Comparison of ENCODE assay signal across 16 cellular contexts in genomic region chr1:44587796-44588460, GRCh38.
DNase-seq lines count a peak whose midpoint lies in the region; ATAC-seq, FAIRE-seq and TF ChIP-seq lines count a peak whose summit lies in the region.
"Had no signal": no experiment of that assay in that cellular context is flagged by ENCODE, and none has a peak within 500 bp of the region (broad histone marks: within the 10 kb centered on the region; RNA-seq: fewer than 3 reads in every experiment).

No MANE protein-coding gene starts in this region.

- TF ChIP-seq EP300 in K562 (IDR thresholded peaks at IDR 0.05; ENCODE audit: low read length), result no peak

- intact Hi-C loops in K562 (cut with micrococcal nuclease), result loop anchor here (5.0 kb wide), 1 partner anchor 76 kb away; no protein-coding TSS in a partner anchor
- intact Hi-C loops in mucosa of descending colon (cut with DNase I, micrococcal nuclease), result no loop called here

- no peak for TF ChIP-seq POLR2A in K562 (conservative IDR thresholded peaks at IDR 0.05)

- H3K4me3 Mint-ChIP-seq in activated CD4-positive, alpha-beta T cell treated with anti-CD3 and anti-CD28 coated beads, Interleukin-2, amount 10 ng/mL, durations not matched to agents 7 days and 5 days, result no peak overlapping the region
- H3K4me3 Mint-ChIP-seq in activated T-cell treated with anti-CD3 and anti-CD28 coated beads, Interleukin-2, amount 50 U/mL, for 72 hours, result no peak overlapping the region
- H3K4me3 Mint-ChIP-seq: activated CD4-positive, alpha-beta memory T cell treated with anti-CD3 and anti-CD28 coated beads, Interleukin-2, amount 10 ng/mL, durations not matched to agents 7 days and 5 days had no signal

- no peaks in the 10 kb centered on the region for H3K9me3 Mint-ChIP-seq in activated CD4-positive, alpha-beta T cell treated with anti-CD3 and anti-CD28 coated beads, Interleukin-2, amount 10 ng/mL, durations not matched to agents 7 days and 5 days
- H3K9me3 Mint-ChIP-seq in activated T-cell treated with anti-CD3 and anti-CD28 coated beads, Interleukin-2, amount 50 U/mL, for 72 hours, result no peaks in the 10 kb centered on the region
- H3K9me3 Mint-ChIP-seq: activated CD4-positive, alpha-beta memory T cell treated with anti-CD3 and anti-CD28 coated beads, Interleukin-2, amount 10 ng/mL, durations not matched to agents 7 days and 5 days had no signal

- peak; percentile 23 for FAIRE-seq in K562 (lab: Jason Lieb, UNC)
- FAIRE-seq: TTC549 had no signal

- H3K4me1 ChIP-seq in K562 (replicated peaks in 1 of 2; ENCODE audit: control insufficient read depth in 2 of 2, insufficient read depth in 2 of 2, low read length in 2 of 2) (peaks cover 0 to 8% of the 10 kb centered on the region in 2 experiments; a peak in 3 of 5 replicates), mucosa of descending colon (ENCODE audit: low read depth) (peaks cover 25% of the 10 kb centered on the region)

- no peak for TF ChIP-seq CTCF in K562 (IDR thresholded peaks at IDR 0.05 in 2 of 3, conservative IDR thresholded peaks at IDR 0.05 in 1 of 3; ENCODE audit: insufficient read depth in 2 of 3, low read depth in 1 of 3, low read length in 3 of 3)
- TF ChIP-seq CTCF in mucosa of descending colon (IDR thresholded peaks at IDR 0.05), result no peak

- H3K4me3 ChIP-seq in K562 (no peak overlapping the region), mucosa of descending colon (no peak overlapping the region)
- H3K4me3 ChIP-seq: prostate gland, thoracic aorta had no signal

- H3K27me3 Mint-ChIP-seq in activated CD4-positive, alpha-beta T cell treated with anti-CD3 and anti-CD28 coated beads, Interleukin-2, amount 10 ng/mL, durations not matched to agents 7 days and 5 days, result no peaks in the 10 kb centered on the region
- H3K27me3 Mint-ChIP-seq in activated T-cell treated with anti-CD3 and anti-CD28 coated beads, Interleukin-2, amount 50 U/mL, for 72 hours (ENCODE audit: low read depth), result no peaks in the 10 kb centered on the region

- POLR2A ChIA-PET in HEK293T (lab: Yijun Ruan, JAX) (no interaction called here), K562 (lab: Yijun Ruan, JAX) (interaction anchor here (0.5 to 1.1 kb wide), 4 partner anchors 9 to 375 kb away, joined by 3 to 4 read pairs (median 3); partner anchors contain the start of gene DMAP1)
- POLR2A ChIA-PET in activated CD4-positive, alpha-beta T cell treated with anti-CD3 and anti-CD28 coated beads, Interleukin-2, amount 10 ng/mL, durations not matched to agents 7 days and 5 days (lab: Charles Lee), result no interaction called here

- no peak overlapping the region for H3K27ac Mint-ChIP-seq in activated CD4-positive, alpha-beta T cell treated with anti-CD3 and anti-CD28 coated beads, Interleukin-2, amount 10 ng/mL, durations not matched to agents 7 days and 5 days
- no peak overlapping the region for H3K27ac Mint-ChIP-seq in activated T-cell treated with anti-CD3 and anti-CD28 coated beads, Interleukin-2, amount 50 U/mL, for 72 hours
- H3K27ac Mint-ChIP-seq: activated CD4-positive, alpha-beta memory T cell treated with anti-CD3 and anti-CD28 coated beads, Interleukin-2, amount 10 ng/mL, durations not matched to agents 7 days and 5 days had no signal

- BruUV-seq in K562 (replicated peaks; lab: Mats Ljungman, UMichigan), result no TSS peak

- no peaks in the 10 kb centered on the region for H3K9me1 ChIP-seq in K562 (ENCODE audit: control insufficient read depth, insufficient read depth, low read length)

- in situ Hi-C loops in K562 (cut with MboI), result no loop called here

- peaks cover 11% of the 10 kb centered on the region; the same call in 1 of the 2 replicates for H4K20me1 ChIP-seq in K562 (replicated peaks; ENCODE audit: control insufficient read depth, insufficient read depth, low read length)

- H3K27me3 ChIP-seq in K562 (ENCODE audit: control insufficient read depth in 2 of 2, insufficient read depth in 2 of 2, low read length in 2 of 2), result peaks cover 66 to 90% of the 10 kb centered on the region in 2 experiments

- no peak for TF ChIP-seq RAD21 in K562 (CRISPR knock-in tag; conservative IDR thresholded peaks at IDR 0.05 in 1 of 2, IDR thresholded peaks at IDR 0.05 in 1 of 2)

- no peaks in the 10 kb centered on the region for H3K4me1 Mint-ChIP-seq in activated CD4-positive, alpha-beta T cell treated with anti-CD3 and anti-CD28 coated beads, Interleukin-2, amount 10 ng/mL, durations not matched to agents 7 days and 5 days
- H3K4me1 Mint-ChIP-seq in activated T-cell treated with anti-CD3 and anti-CD28 coated beads, Interleukin-2, amount 50 U/mL, for 72 hours (ENCODE audit: low read depth), result no peaks in the 10 kb centered on the region
- H3K4me1 Mint-ChIP-seq: activated CD4-positive, alpha-beta memory T cell treated with anti-CD3 and anti-CD28 coated beads, Interleukin-2, amount 10 ng/mL, durations not matched to agents 7 days and 5 days had no signal

- ATAC-seq in K562, result peak; percentile 52
- peak; percentile 65 for ATAC-seq in mucosa of descending colon
- ATAC-seq in activated T-cell treated with anti-CD3 and anti-CD28 coated beads, Interleukin-2, amount 50 U/mL, for 72 hours (replicated peaks in 1 of 2), result no peak

- H3K36me3 Mint-ChIP-seq in activated CD4-positive, alpha-beta T cell treated with anti-CD3 and anti-CD28 coated beads, Interleukin-2, amount 10 ng/mL, durations not matched to agents 7 days and 5 days (ENCODE audit: low read depth), result no peaks in the 10 kb centered on the region
- no peaks in the 10 kb centered on the region for H3K36me3 Mint-ChIP-seq in activated T-cell treated with anti-CD3 and anti-CD28 coated beads, Interleukin-2, amount 50 U/mL, for 72 hours (ENCODE audit: insufficient read depth in 2 of 2)

- H3K9me3 ChIP-seq in K562 (replicated peaks; ENCODE audit: control insufficient read depth, insufficient read depth, low read depth, low read length) (no peaks in the 10 kb centered on the region), mucosa of descending colon (no peaks in the 10 kb centered on the region)
- H3K9me3 ChIP-seq: prostate gland, SK-N-SH, thoracic aorta had no signal

- no peak overlapping the region; a peak in 1 of 4 replicates for H3K9ac ChIP-seq in K562 (ENCODE audit: insufficient read depth in 1 of 2, low read depth in 2 of 2, low read length in 2 of 2)
- H3K9ac ChIP-seq: SK-N-SH had no signal

- no peaks in the 10 kb centered on the region for H3K79me2 ChIP-seq in K562 (ENCODE audit: control insufficient read depth, insufficient read depth, low read length)

- no peak overlapping the region for H2AFZ ChIP-seq in K562 (ENCODE audit: low read depth, low read length)

- 3% methylated on average over 17 of the region's 17 CpGs for WGBS in K562 (ENCODE audit: insufficient coverage, low coverage, missing lambda C conversion rate)

- DNase-seq in Ammon's horn (ENCODE audit: low spot score) (peak; percentile 45), HEK293T (ENCODE audit: extremely low spot score) (no peak), K562 (ENCODE audit: extremely low read depth in 1 of 4, low spot score in 3 of 4) (peak in 3 of 4 experiments; percentile 35 to 75 (median 71)), mucosa of descending colon (peak in 1 of 3 donors; percentile 37), germinal center (ENCODE audit: low spot score) (no peak), AG08395 (ENCODE audit: low spot score) (no peak)
- DNase-seq in activated CD4-positive, alpha-beta T cell treated with anti-CD3 and anti-CD28 coated beads, Interleukin-2, amount 10 ng/mL, durations not matched to agents 7 days and 5 days, result no peak
- DNase-seq in activated T-cell treated with anti-CD3 and anti-CD28 coated beads, Interleukin-2, amount 50 U/mL, for 72 hours, result no peak
- DNase-seq: activated CD4-positive, alpha-beta memory T cell treated with anti-CD3 and anti-CD28 coated beads, Interleukin-2, amount 10 ng/mL, durations not matched to agents 7 days and 5 days; DMS53; SK-N-SH; stimulated activated CD4-positive, alpha-beta T cell treated with anti-CD3 and anti-CD28 coated beads, Interleukin-15, amount 100 ng/mL, for 24 hours had no signal

- no peak overlapping the region for H3K4me2 ChIP-seq in K562 (ENCODE audit: insufficient read depth, low read length)
- H3K4me2 ChIP-seq: SK-N-SH had no signal

- no peak overlapping the region for H3K27ac ChIP-seq in K562 (ENCODE audit: extremely low read depth, low read depth, low read length)
- H3K27ac ChIP-seq: epithelial cell of prostate, prostate gland, thoracic aorta had no signal

- CTCF ChIA-PET in HEK293T (lab: Yijun Ruan, JAX) (interaction anchor here (0.5 to 2.2 kb wide), 5 partner anchors 16 to 210 kb away, joined by 3 to 6 read pairs (median 4); no protein-coding TSS in a partner anchor), K562 (lab: Yijun Ruan, JAX; ENCODE audit: low intra/inter-chr PET ratio) (no interaction called here)
- CTCF ChIA-PET in activated CD4-positive, alpha-beta T cell treated with anti-CD3 and anti-CD28 coated beads, Interleukin-2, amount 10 ng/mL, durations not matched to agents 7 days and 5 days (lab: Charles Lee), result interaction anchor here (1.1 to 1.2 kb wide), 2 partner anchors 9 to 19 kb away, joined by 3 read pairs; no protein-coding TSS in a partner anchor

- no peaks in the 10 kb centered on the region for H3K36me3 ChIP-seq in K562 (ENCODE audit: control insufficient read depth, insufficient read depth, low read length)
- H3K36me3 ChIP-seq in mucosa of descending colon (ENCODE audit: low read depth), result no peaks in the 10 kb centered on the region
- H3K36me3 ChIP-seq: prostate gland, thoracic aorta had no signal

TF ChIP-seq in HEK293T, 16 proteins besides CTCF, POLR2A, EP300 and RAD21 (continues in another document):
- peak; percentile 64 for TF ChIP-seq PKNOX1 (IDR thresholded peaks at IDR 0.05)
- no peak for TF ChIP-seq BHLHE40 (IDR thresholded peaks at IDR 0.05; ENCODE audit: borderline replicate concordance)
- no peak for TF ChIP-seq FOXK2 (IDR thresholded peaks at IDR 0.05)

TF ChIP-seq in K562, 482 proteins besides CTCF, POLR2A, EP300 and RAD21 (continues in another document):
- no peak for TF ChIP-seq RNF219 (CRISPR knock-in tag; IDR thresholded peaks at IDR 0.05)
- peak; percentile 20; the same call in 1 of the 2 replicates for TF ChIP-seq TCF3 (CRISPR knock-in tag; IDR thresholded peaks at IDR 0.05)
- no peak for TF ChIP-seq ZNF282 (CRISPR knock-in tag; IDR thresholded peaks at IDR 0.05)
- TF ChIP-seq BRD4 (IDR thresholded peaks at IDR 0.05), result no peak
- TF ChIP-seq ATF7 (IDR thresholded peaks at IDR 0.05), result no peak

Comparison
In these comparisons a context has a peak if more than half of its experiments do, and no peak if none do; other contexts are left out.
1. DNase-seq: peak in Ammon's horn (single experiment) and K562 (3 of 4); none in HEK293T (single experiment), germinal center (single experiment), activated CD4-positive, alpha-beta T cell treated with anti-CD3 and anti-CD28 coated beads, Interleukin-2, amount 10 ng/mL, durations not matched to agents 7 days and 5 days (single experiment), AG08395 (single experiment) and activated T-cell treated with anti-CD3 and anti-CD28 coated beads, Interleukin-2, amount 50 U/mL, for 72 hours (0 of 2).
2. ATAC-seq: peak in K562 (single experiment) and mucosa of descending colon (single experiment); none in activated T-cell treated with anti-CD3 and anti-CD28 coated beads, Interleukin-2, amount 50 U/mL, for 72 hours (0 of 2).